Comparison of ENCODE assay signal across 37 cellular contexts in the genomic region with DNA sequence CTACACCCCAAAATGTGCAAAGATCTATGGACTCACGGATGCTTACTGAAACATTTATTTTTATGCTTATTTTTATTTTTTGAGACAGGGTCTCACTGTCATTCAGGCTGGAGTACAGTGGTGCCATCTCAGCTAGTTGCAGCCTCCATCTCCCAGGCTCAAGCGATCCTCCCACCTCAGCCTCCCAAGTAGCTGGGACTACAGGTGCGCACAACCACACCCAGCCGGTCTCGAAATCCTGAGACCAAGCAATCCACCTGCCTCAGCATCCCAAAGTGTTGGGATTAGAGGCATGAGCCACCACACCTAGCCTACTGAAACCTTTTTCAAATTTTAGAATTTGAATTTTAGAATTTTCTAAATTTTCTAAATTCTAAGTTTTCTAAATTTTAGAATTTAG. TPM values are rescaled to one million over a fixed set of nuclear protein-coding genes. Genes with fewer than 3 reads are reported as not detected.
"Had no signal": no experiment of that assay in that cellular context is flagged by ENCODE, and none has a peak within 500 bp of the region (broad histone marks: within the 10 kb centered on the region; RNA-seq: fewer than 3 reads in every experiment).

No MANE protein-coding gene starts in this region.

- H3K4me3 ChIP-seq: MG63 had no signal

- H3K27me3 ChIP-seq: MG63 had no signal

- H3K27ac ChIP-seq: KMS-11 had no signal

- DNase-seq: Karpas-422, Kasumi-1, MG63, MM.1S, MV-4-11, NCI-H1048, NCI-H1092, NCI-H1092 treated with DMSO at 0.1 percent for 48 hours, NCI-H1105, NCI-H1105 treated with DMSO at 0.1 percent for 48 hours, NCI-H1417, NCI-H1417 treated with DMSO at 0.1 percent for 48 hours, NCI-H1436, NCI-H1436 treated with DMSO at 0.1 percent for 48 hours, NCI-H146, NCI-H1694, NCI-H187, NCI-H187 treated with DMSO at 0.1 percent for 48 hours, NCI-H1930, NCI-H2029, NCI-H2029 treated with DMSO at 0.1 percent for 48 hours, NCI-H2081, NCI-H2081 treated with DMSO at 0.1 percent for 48 hours, NCI-H2107, NCI-H2171, NCI-H2171 treated with DMSO at 0.1 percent for 48 hours, NCI-H2227 treated with DMSO at 0.1 percent for 48 hours, NCI-H226, NCI-H345, NCI-H446, NCI-H446 treated with DMSO at 0.1 percent for 48 hours, NCI-H510A, NCI-H510A treated with DMSO at 0.1 percent for 48 hours, NCI-H524 had no signal

- H3K4me2 ChIP-seq: KMS-11 had no signal

- H3K9me3 ChIP-seq: MG63 had no signal

- H3K9ac ChIP-seq: KMS-11 had no signal

RNA-seq across cellular contexts. Expression of a gene that starts 50.8 kb away (rescaled TPM):
- total RNA-seq: LHCN-M2, NCI-H460 had no signal
